ENCODE assay signal across 1 cellular context in genomic region chr19:29841559-29842367, GRCh38.
TF ChIP-seq lines count a peak whose summit lies in the region.

No MANE protein-coding gene starts in this region.

TF ChIP-seq in H1, 55 proteins besides CTCF, POLR2A, EP300 and RAD21:
- TF ChIP-seq ATF3 (IDR thresholded peaks at IDR 0.05; ENCODE audit: insufficient read depth, low read depth, low read length) (peak; percentile 59; the same call in 1 of the 2 replicates), BRCA1 (IDR thresholded peaks at IDR 0.05; ENCODE audit: low read depth, low read length) (no peak), TAF7 (optimal IDR thresholded peaks at IDR 0.05; ENCODE audit: borderline replicate concordance, low read depth, low read length) (no peak), KDM4A (IDR thresholded peaks at IDR 0.05; ENCODE audit: low read depth, low read length, severe bottlenecking) (no peak), RFX5 (IDR thresholded peaks at IDR 0.05; ENCODE audit: borderline replicate concordance, low read depth, low read length) (peak; percentile 46; the same call in 1 of the 2 replicates), USF2 (IDR thresholded peaks at IDR 0.05; ENCODE audit: low read length) (peak; percentile 89), HDAC6 (IDR thresholded peaks at IDR 0.05; ENCODE audit: low read depth, low read length) (no peak), ATF2 (IDR thresholded peaks at IDR 0.05; ENCODE audit: low read length) (no peak)
